ENCODE assay signal across 28 cellular contexts in genomic region chr9:122119166-122119521, GRCh38. TPM values are rescaled to one million over a fixed set of nuclear protein-coding genes. Genes with fewer than 3 reads are reported as not detected.
"Had no signal": no experiment of that assay in that cellular context is flagged by ENCODE, and none has a peak within 500 bp of the region (broad histone marks: within the 10 kb centered on the region; RNA-seq: fewer than 3 reads in every experiment).

No MANE protein-coding gene starts in this region.

- H3K27me3 ChIP-seq: esophagus muscularis mucosa, thyroid gland had no signal

- H3K4me1 ChIP-seq: left lung, prostate gland, thyroid gland had no signal

- H3K9me3 ChIP-seq: esophagus muscularis mucosa, left lung, mucosa of descending colon, prostate gland, thyroid gland had no signal

- H3K36me3 ChIP-seq: esophagus muscularis mucosa, left lung, prostate gland, thyroid gland had no signal

- H3K4me3 ChIP-seq: coronary artery, esophagus muscularis mucosa, left lung, mucosa of descending colon, prostate gland, thyroid gland had no signal

- H3K27ac ChIP-seq: coronary artery, esophagus muscularis mucosa, left lung, prostate gland, thyroid gland had no signal

- FAIRE-seq: endothelial cell of umbilical vein, keratinocyte, small intestine had no signal

- ATAC-seq: left lung; mucosa of descending colon; natural killer cell treated with Interleukin-12 subunit alpha and Interleukin-12 subunit beta and Interleukin-15 and Interleukin-18, amount 100 ng/mL, for 72 hours; right cardiac atrium; stimulated activated naive CD8-positive, alpha-beta T cell treated with anti-CD3 and anti-CD28 coated beads, Interleukin-15, amount 100 ng/mL, for 72 hours had no signal

- DNase-seq: effector memory CD4-positive, alpha-beta T cell; foreskin melanocyte; hypothalamus; left lung; mesenchymal stem cell; mucosa of descending colon; naive B cell; right cardiac atrium; small intestine; stimulated activated CD4-positive, alpha-beta T cell treated with anti-CD3 and anti-CD28 coated beads, Interleukin-15, amount 100 ng/mL, for 24 hours; stimulated activated CD4-positive, alpha-beta T cell treated with anti-CD3 and anti-CD28 coated beads, Interleukin-2, amount 100 ng/mL, for 48 hours; stimulated activated naive CD4-positive, alpha-beta T cell; stimulated activated naive CD8-positive, alpha-beta T cell treated with anti-CD3 and anti-CD28 coated beads, Interleukin-15, amount 100 ng/mL, for 72 hours; thyroid gland had no signal

RNA-seq across cellular contexts. Expression of gene MORN5, which starts 40.6 kb away (rescaled TPM):
- total RNA-seq: dermis blood vessel endothelial cell; endothelial cell of umbilical vein; epithelial cell of proximal tubule; lower leg skin; lung microvascular endothelial cell; mesothelial cell of epicardium; natural killer cell treated with Interleukin-12 subunit alpha and Interleukin-12 subunit beta and Interleukin-15 and Interleukin-18, amount 100 ng/mL, for 72 hours; neural crest cell; osteocyte; right cardiac atrium; subcutaneous adipose tissue; thyroid gland had no signal
- polyA plus RNA-seq: endothelial cell of umbilical vein, keratinocyte, small intestine had no signal
